12 cellular contexts compared by ENCODE assay signal in genomic region chr5:77628840-77629552, GRCh38. TPM values are rescaled to one million over a fixed set of nuclear protein-coding genes. Genes with fewer than 3 reads are reported as not detected.
DNase-seq lines count a peak whose midpoint lies in the region; ATAC-seq and TF ChIP-seq lines count a peak whose summit lies in the region.
"Had no signal": no experiment of that assay in that cellular context is flagged by ENCODE, and none has a peak within 500 bp of the region (broad histone marks: within the 10 kb centered on the region; RNA-seq: fewer than 3 reads in every experiment).

No MANE protein-coding gene starts in this region.

- H3K4me3 ChIP-seq in NT2/D1 (ENCODE audit: insufficient read length, low read depth): peak overlapping the region; percentile 46
- peak overlapping the region in 6 of 8 donors; percentile 47 to 79 (median 55) for H3K4me3 ChIP-seq in spleen

- peaks cover 19% of the 10 kb centered on the region for H3K4me1 Mint-ChIP-seq in activated CD4-positive, alpha-beta T cell treated with anti-CD3 and anti-CD28 coated beads, Interleukin-2, amount 10 ng/mL, durations not matched to agents 7 days and 5 days
- H3K4me1 Mint-ChIP-seq in dendritic cell treated with granulocyte-macrophage colony-stimulating factor and Interleukin-4, amounts not matched to agents 40 ng/mL and 50 ng/mL, for 4 days (ENCODE audit: low read depth): peaks cover 35% of the 10 kb centered on the region

- no peaks in the 10 kb centered on the region for H3K9me3 Mint-ChIP-seq in activated CD4-positive, alpha-beta T cell treated with anti-CD3 and anti-CD28 coated beads, Interleukin-2, amount 10 ng/mL, durations not matched to agents 7 days and 5 days
- no peaks in the 10 kb centered on the region for H3K9me3 Mint-ChIP-seq in dendritic cell treated with granulocyte-macrophage colony-stimulating factor and Interleukin-4, amounts not matched to agents 40 ng/mL and 50 ng/mL, for 4 days

- POLR2A ChIA-PET in activated CD4-positive, alpha-beta T cell treated with anti-CD3 and anti-CD28 coated beads, Interleukin-2, amount 10 ng/mL, durations not matched to agents 7 days and 5 days (lab: Charles Lee): no interaction called here

- H3K36me3 Mint-ChIP-seq in activated CD4-positive, alpha-beta T cell treated with anti-CD3 and anti-CD28 coated beads, Interleukin-2, amount 10 ng/mL, durations not matched to agents 7 days and 5 days (ENCODE audit: low read depth): peaks cover 4% of the 10 kb centered on the region
- no peaks in the 10 kb centered on the region for H3K36me3 Mint-ChIP-seq in dendritic cell treated with granulocyte-macrophage colony-stimulating factor and Interleukin-4, amounts not matched to agents 40 ng/mL and 50 ng/mL, for 4 days (ENCODE audit: low read depth)

- no peak for DNase-seq in activated CD4-positive, alpha-beta T cell treated with anti-CD3 and anti-CD28 coated beads, Interleukin-2, amount 10 ng/mL, durations not matched to agents 7 days and 5 days
- DNase-seq in activated CD4-positive, alpha-beta T cell treated with anti-CD3 and anti-CD28 coated beads for 48 hours: no peak
- DNase-seq in NT2/D1 (ENCODE audit: low read depth, low spot score): no peak
- no peak for DNase-seq in spleen
- DNase-seq in left ventricle myocardium superior: no peak
- DNase-seq in HuH-7 (ENCODE audit: low spot score): no peak
- DNase-seq: stimulated activated naive CD4-positive, alpha-beta T cell treated with Interleukin-2 at 50 U/mL for 16 hours had no signal

- peak overlapping the region; percentile 72 for H3K4me3 Mint-ChIP-seq in activated CD4-positive, alpha-beta T cell treated with anti-CD3 and anti-CD28 coated beads, Interleukin-2, amount 10 ng/mL, durations not matched to agents 7 days and 5 days
- H3K4me3 Mint-ChIP-seq in dendritic cell treated with granulocyte-macrophage colony-stimulating factor and Interleukin-4, amounts not matched to agents 40 ng/mL and 50 ng/mL, for 4 days: peak overlapping the region; percentile 77

- H3K27ac Mint-ChIP-seq in activated CD4-positive, alpha-beta T cell treated with anti-CD3 and anti-CD28 coated beads, Interleukin-2, amount 10 ng/mL, durations not matched to agents 7 days and 5 days: peak overlapping the region; percentile 68
- no peak overlapping the region for H3K27ac Mint-ChIP-seq in dendritic cell treated with granulocyte-macrophage colony-stimulating factor and Interleukin-4, amounts not matched to agents 40 ng/mL and 50 ng/mL, for 4 days

- H3K36me3 ChIP-seq in NT2/D1 (ENCODE audit: insufficient read depth, insufficient read length, low read length): no peaks in the 10 kb centered on the region
- H3K36me3 ChIP-seq in spleen: peaks cover 0 to 5% (median 0%) of the 10 kb centered on the region in 6 donors
- H3K36me3 ChIP-seq: prostate gland had no signal

- no peak for TF ChIP-seq POLR2A in spleen (IDR thresholded peaks at IDR 0.05)

- TF ChIP-seq CTCF in spleen (IDR thresholded peaks at IDR 0.05 in 8 of 11, conservative IDR thresholded peaks at IDR 0.05 in 3 of 11): no peak

- peaks cover 60% of the 10 kb centered on the region for H3K27me3 ChIP-seq in NT2/D1 (ENCODE audit: insufficient read depth, insufficient read length)
- H3K27me3 ChIP-seq in spleen (replicated peaks in 1 of 7): peaks cover 9 to 100% (median 88%) of the 10 kb centered on the region in 7 donors

- H3K27me3 Mint-ChIP-seq in activated CD4-positive, alpha-beta T cell treated with anti-CD3 and anti-CD28 coated beads, Interleukin-2, amount 10 ng/mL, durations not matched to agents 7 days and 5 days: peaks cover 82% of the 10 kb centered on the region
- H3K27me3 Mint-ChIP-seq in dendritic cell treated with granulocyte-macrophage colony-stimulating factor and Interleukin-4, amounts not matched to agents 40 ng/mL and 50 ng/mL, for 4 days: peaks cover 84% of the 10 kb centered on the region

- no peak overlapping the region for H3K27ac ChIP-seq in spleen
- H3K27ac ChIP-seq: prostate gland had no signal

- ATAC-seq in esophagus mucosa (no peak), left ventricle myocardium superior (no peak)

- H3K9ac ChIP-seq in NT2/D1 (ENCODE audit: insufficient read length, low read depth): no peak overlapping the region

- CTCF ChIA-PET in activated CD4-positive, alpha-beta T cell treated with anti-CD3 and anti-CD28 coated beads, Interleukin-2, amount 10 ng/mL, durations not matched to agents 7 days and 5 days (lab: Charles Lee): no interaction called here

- H3K4me1 ChIP-seq in NT2/D1 (ENCODE audit: insufficient read depth, insufficient read length) (peaks cover 11% of the 10 kb centered on the region), spleen (peaks cover 12 to 44% (median 29%) of the 10 kb centered on the region in 6 donors)
- H3K4me1 ChIP-seq: prostate gland had no signal

- intact Hi-C loops in dendritic cell treated with granulocyte-macrophage colony-stimulating factor and Interleukin-4, amounts not matched to agents 40 ng/mL and 50 ng/mL, for 4 days (cut with micrococcal nuclease): no loop called here
- intact Hi-C loops in spleen (cut with DNase I; ENCODE audit: low total_unique reads) (no loop called here), left ventricle myocardium superior (cut with micrococcal nuclease) (no loop called here)

- WGBS in spleen, 5 donors: 8 to 14% (median 10%) methylated on average over 13 of the region's 13 CpGs

- H3K9me3 ChIP-seq in NT2/D1 (ENCODE audit: insufficient read depth, low read length) (no peaks in the 10 kb centered on the region), spleen (peaks cover 0 to 21% (median 0%) of the 10 kb centered on the region in 8 donors)
- H3K9me3 ChIP-seq: prostate gland had no signal

RNA-seq across cellular contexts. Expression of gene OTP, which starts 9.5 kb away (rescaled TPM):
- total RNA-seq in activated CD4-positive, alpha-beta T cell treated with anti-CD3 and anti-CD28 coated beads, Interleukin-2, amount 10 ng/mL, durations not matched to agents 7 days and 5 days: not detected
- total RNA-seq in spleen: not detected
- polyA plus RNA-seq in spleen: not detected
- not detected for total RNA-seq in esophagus mucosa
- not detected for total RNA-seq in left ventricle myocardium superior
- total RNA-seq: activated naive CD4-positive, alpha-beta T cell treated with anti-CD3 and anti-CD28 coated beads, Interleukin-2, amount 50 U/mL, for 72 hours; frontal cortex; prostate gland had no signal
